In genomic region chr3:32102289-32102688, GRCh38 we compare ENCODE assay signal across 38 cellular contexts.
"Had no signal": no experiment of that assay in that cellular context is flagged by ENCODE, and none has a peak within 500 bp of the region (broad histone marks: within the 10 kb centered on the region; RNA-seq: fewer than 3 reads in every experiment).

No MANE protein-coding gene starts in this region.

- H3K27me3 ChIP-seq: MG63 had no signal

- DNase-seq: activated B cell treated with CpG ODN at 0.5 μM for 24 hours; activated CD4-positive, alpha-beta memory T cell treated with anti-CD3 and anti-CD28 coated beads for 36 hours; activated CD4-positive, alpha-beta T cell treated with anti-CD3 and anti-CD28 coated beads for 4 hours; activated CD4-positive, alpha-beta T cell treated with anti-CD3 and anti-CD28 coated beads, Interleukin-2, amount 50 U/mL, for 1 hour; activated CD4-positive, CD25-positive, alpha-beta regulatory T cell treated with anti-CD3 and anti-CD28 coated beads, Interleukin-2, amount 50 U/mL, for 72 hours; activated gamma-delta T cell; activated naive CD4-positive, alpha-beta T cell treated with Interleukin-2 at 50 U/mL for 16 hours; activated naive CD8-positive, alpha-beta T cell treated with anti-CD3 and anti-CD28 coated beads, Interleukin-2, amount 10 ng/mL, durations not matched to agents 7 days and 5 days; activated T-cell treated with anti-CD3 and anti-CD28 coated beads, Interleukin-2, amount 50 U/mL, for 1 hour; activated T-cell treated with anti-CD3 and anti-CD28 coated beads, Interleukin-2, amount 50 U/mL, for 72 hours; caudate nucleus; cerebellar nuclear complex; Kasumi-1; MG63; NCI-H1048; NCI-H1105 treated with DMSO at 0.1 percent for 48 hours; NCI-H1436; NCI-H1694; NCI-H1930; NCI-H2081 treated with DMSO at 0.1 percent for 48 hours; NCI-H2227 treated with DMSO at 0.1 percent for 48 hours; NCI-H446; NCI-H510A treated with DMSO at 0.1 percent for 48 hours; NCI-H748 treated with DMSO at 0.1 percent for 48 hours; NK-92 treated with Interleukin-12 subunit alpha and Interleukin-12 subunit beta, amount 100 ng/mL, for 24 hours; PC-9; SIG-M5; SW 1271; T-helper 1 cell; T-helper 2 cell; T-helper 9 cell had no signal

- H3K9me3 ChIP-seq: MG63 had no signal

- H3K36me3 ChIP-seq: MG63 had no signal

- H2AFZ ChIP-seq: PC-9 had no signal

- FAIRE-seq: astrocyte, bronchial epithelial cell, RCC 7860 had no signal

- ATAC-seq: activated T-cell treated with anti-CD3 and anti-CD28 coated beads, Interleukin-2, amount 50 U/mL, for 72 hours; activated T-helper 17 cell treated with anti-CD3 and anti-CD28 coated beads, Interleukin-2, amount 50 U/mL, for 72 hours; Right ventricle myocardium inferior had no signal

- H3K4me3 ChIP-seq: MG63, PC-9 had no signal

- H3K27ac ChIP-seq: PC-9, RWPE1, VCaP had no signal

- H3K4me2 ChIP-seq: PC-9 had no signal
